Comparison of ENCODE assay signal across 8 cellular contexts in the genomic region with DNA sequence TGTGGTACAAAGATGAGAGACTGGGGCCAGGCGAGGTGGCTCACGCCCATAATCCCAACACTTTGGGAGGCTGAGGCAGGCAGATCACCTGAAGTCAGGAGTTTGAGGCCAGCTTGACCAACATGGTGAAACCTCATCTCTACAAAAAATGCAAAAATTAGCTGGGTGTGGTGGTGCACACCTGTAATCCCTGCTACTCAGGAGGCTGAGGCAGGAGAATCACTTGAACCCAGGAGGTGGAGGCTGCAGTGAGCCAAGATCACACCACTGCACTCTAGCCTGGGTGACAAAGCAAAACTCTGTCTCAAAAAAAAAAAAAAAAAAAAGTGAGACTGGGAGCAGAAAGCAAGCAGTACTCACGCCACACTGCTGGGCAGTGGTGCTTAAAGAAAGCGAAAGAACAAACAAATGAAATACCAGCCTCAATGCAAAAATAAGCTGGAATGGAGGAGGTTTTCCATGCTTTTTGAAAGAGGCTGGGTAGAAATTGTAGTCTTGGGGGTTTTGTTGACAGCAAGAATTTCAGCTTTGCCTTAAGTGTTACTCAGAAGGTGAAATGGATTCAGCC.
DNase-seq lines count a peak whose midpoint lies in the region; ATAC-seq and TF ChIP-seq lines count a peak whose summit lies in the region.
"Not testable (repeated sequence)": the region's sequence is repeated elsewhere in the genome, so short reads cannot be mapped to it uniquely, and the experiment has no call there.

No MANE protein-coding gene starts in this region.

- peak; percentile 47 for DNase-seq in DMS53 (lab: John Stamatoyannopoulos, UW)
- not testable (repeated sequence) for DNase-seq in activated T-helper 1 cell treated with anti-CD3 and anti-CD28 coated beads, Interleukin-12 subunit alpha, Interleukin-12 subunit beta, Interleukin-2, Interleukin-4 antibody, amounts not matched to agents 30 ng/mL and 10 ng/mL and 1 ng/mL, durations not matched to agents 14 hours and 24 hours and 36 hours (ENCODE audit: low spot score); dorsolateral prefrontal cortex; stimulated activated effector memory CD8-positive, alpha-beta T cell treated with anti-CD3 and anti-CD28 coated beads, Interleukin-12 subunit alpha, Interleukin-12 subunit beta, amount 100 ng/mL, for 72 hours (ENCODE audit: low spot score in 2 of 2); type B pancreatic cell (ENCODE audit: extremely low spot score, unreplicated experiment)
- DNase-seq in right lobe of liver: peak in 1 of 3 donors; percentile 29

- not testable (repeated sequence) for TF ChIP-seq CTCF in OCI-LY1 (IDR thresholded peaks at IDR 0.05; ENCODE audit: low read length); dorsolateral prefrontal cortex (IDR thresholded peaks at IDR 0.05 in 54 of 56, conservative IDR thresholded peaks at IDR 0.05 in 2 of 56; ENCODE audit: low read depth in 1 of 56, partially characterized antibody in 56 of 56); right lobe of liver (IDR thresholded peaks at IDR 0.05); neutrophil (IDR thresholded peaks at IDR 0.05); type B pancreatic cell (conservative IDR thresholded peaks at IDR 0.05)

- not testable (repeated sequence) for H3K4me3 Mint-ChIP-seq in activated T-helper 1 cell treated with anti-CD3 and anti-CD28 coated beads, Interleukin-12 subunit alpha, Interleukin-12 subunit beta, Interleukin-2, Interleukin-4 antibody, amounts not matched to agents 30 ng/mL and 10 ng/mL and 1 ng/mL, durations not matched to agents 14 hours and 24 hours and 36 hours; stimulated activated effector memory CD8-positive, alpha-beta T cell treated with anti-CD3 and anti-CD28 coated beads, Interleukin-12 subunit alpha, Interleukin-12 subunit beta, amount 100 ng/mL, for 72 hours
- H3K4me3 Mint-ChIP-seq in type B pancreatic cell: peak overlapping the region; percentile 14

- H4K20me1 ChIP-seq in OCI-LY1 (ENCODE audit: insufficient read depth, low read length): not testable (repeated sequence)

- not testable (repeated sequence) for H3K9me2 ChIP-seq in OCI-LY1 (ENCODE audit: low read depth, low read length)

- peak overlapping the region; percentile 62 for H3K4me2 ChIP-seq in OCI-LY1 (ENCODE audit: low read length)

- ATAC-seq in right lobe of liver; stimulated activated effector memory CD8-positive, alpha-beta T cell treated with anti-CD3 and anti-CD28 coated beads, Interleukin-12 subunit alpha, Interleukin-12 subunit beta, amount 100 ng/mL, for 72 hours: not testable (repeated sequence)

- H3K4me1 ChIP-seq in OCI-LY1 (ENCODE audit: insufficient read depth, low read length, severe bottlenecking) (peaks cover 72% of the 10 kb centered on the region), right lobe of liver (peaks cover 0 to 16% (median 5%) of the 10 kb centered on the region in 4 donors), neutrophil (ENCODE audit: control insufficient read depth in 1 of 2, insufficient read depth in 1 of 2, low read depth in 1 of 2, low read length in 1 of 2) (peaks cover 51 to 84% of the 10 kb centered on the region in 2 experiments)

- not testable (repeated sequence) for H3K36me3 ChIP-seq in OCI-LY1 (ENCODE audit: insufficient read depth, low read length); right lobe of liver; neutrophil

- H2AFZ ChIP-seq in OCI-LY1 (ENCODE audit: low read length): not testable (repeated sequence)

- peaks cover 68% of the 10 kb centered on the region for H3K4me1 Mint-ChIP-seq in activated T-helper 1 cell treated with anti-CD3 and anti-CD28 coated beads, Interleukin-12 subunit alpha, Interleukin-12 subunit beta, Interleukin-2, Interleukin-4 antibody, amounts not matched to agents 30 ng/mL and 10 ng/mL and 1 ng/mL, durations not matched to agents 14 hours and 24 hours and 36 hours (ENCODE audit: low read depth)
- H3K4me1 Mint-ChIP-seq in stimulated activated effector memory CD8-positive, alpha-beta T cell treated with anti-CD3 and anti-CD28 coated beads, Interleukin-12 subunit alpha, Interleukin-12 subunit beta, amount 100 ng/mL, for 72 hours: peaks cover 40% of the 10 kb centered on the region
- peaks cover 31% of the 10 kb centered on the region for H3K4me1 Mint-ChIP-seq in type B pancreatic cell (ENCODE audit: unreplicated experiment)

- H3K27ac Mint-ChIP-seq in activated T-helper 1 cell treated with anti-CD3 and anti-CD28 coated beads, Interleukin-12 subunit alpha, Interleukin-12 subunit beta, Interleukin-2, Interleukin-4 antibody, amounts not matched to agents 30 ng/mL and 10 ng/mL and 1 ng/mL, durations not matched to agents 14 hours and 24 hours and 36 hours: peak overlapping the region; percentile 59
- peak overlapping the region; percentile 82 for H3K27ac Mint-ChIP-seq in stimulated activated effector memory CD8-positive, alpha-beta T cell treated with anti-CD3 and anti-CD28 coated beads, Interleukin-12 subunit alpha, Interleukin-12 subunit beta, amount 100 ng/mL, for 72 hours
- peak overlapping the region; percentile 89 for H3K27ac Mint-ChIP-seq in type B pancreatic cell

- H3K27ac ChIP-seq in OCI-LY1 (ENCODE audit: low read depth, low read length, poor library complexity, severe bottlenecking) (peak overlapping the region; percentile 92), dorsolateral prefrontal cortex (peak overlapping the region in 33 of 59 donors; percentile 1 to 78 (median 52)), right lobe of liver (peak overlapping the region in 2 of 3 donors; percentile 16 to 65), neutrophil (peak overlapping the region; percentile 90)

- H3K9ac ChIP-seq in OCI-LY1 (ENCODE audit: low read length): peak overlapping the region; percentile 44

- H3K4me3 ChIP-seq in OCI-LY1 (ENCODE audit: low read depth, low read length, poor library complexity, severe bottlenecking): peak overlapping the region; percentile 15
- H3K4me3 ChIP-seq in dorsolateral prefrontal cortex; right lobe of liver; neutrophil (ENCODE audit: low read depth in 1 of 2, low read length in 1 of 2): not testable (repeated sequence)

- H3K9me3 ChIP-seq in OCI-LY1 (ENCODE audit: low read length); right lobe of liver; neutrophil: not testable (repeated sequence)

- not testable (repeated sequence) for H3K36me3 Mint-ChIP-seq in activated T-helper 1 cell treated with anti-CD3 and anti-CD28 coated beads, Interleukin-12 subunit alpha, Interleukin-12 subunit beta, Interleukin-2, Interleukin-4 antibody, amounts not matched to agents 30 ng/mL and 10 ng/mL and 1 ng/mL, durations not matched to agents 14 hours and 24 hours and 36 hours (ENCODE audit: low read depth); stimulated activated effector memory CD8-positive, alpha-beta T cell treated with anti-CD3 and anti-CD28 coated beads, Interleukin-12 subunit alpha, Interleukin-12 subunit beta, amount 100 ng/mL, for 72 hours; type B pancreatic cell

- intact Hi-C loops in activated T-helper 1 cell treated with anti-CD3 and anti-CD28 coated beads, Interleukin-12 subunit alpha, Interleukin-12 subunit beta, Interleukin-2, Interleukin-4 antibody, amounts not matched to agents 30 ng/mL and 10 ng/mL and 1 ng/mL, durations not matched to agents 14 hours and 24 hours and 36 hours (cut with micrococcal nuclease): loop anchor here (1.0 kb wide), 1 partner anchor 11 kb away; no protein-coding TSS in a partner anchor
- intact Hi-C loops in dorsolateral prefrontal cortex (cut with DNase I); right lobe of liver (cut with DNase I): not testable (repeated sequence)

- not testable (repeated sequence) for TF ChIP-seq POLR2A in right lobe of liver (IDR thresholded peaks at IDR 0.05)

- not testable (repeated sequence) for H3K9me3 Mint-ChIP-seq in activated T-helper 1 cell treated with anti-CD3 and anti-CD28 coated beads, Interleukin-12 subunit alpha, Interleukin-12 subunit beta, Interleukin-2, Interleukin-4 antibody, amounts not matched to agents 30 ng/mL and 10 ng/mL and 1 ng/mL, durations not matched to agents 14 hours and 24 hours and 36 hours; stimulated activated effector memory CD8-positive, alpha-beta T cell treated with anti-CD3 and anti-CD28 coated beads, Interleukin-12 subunit alpha, Interleukin-12 subunit beta, amount 100 ng/mL, for 72 hours; type B pancreatic cell

- WGBS in right lobe of liver (ENCODE audit: insufficient coverage, low coverage, low lambda C conversion rate, missing lambda C conversion rate): 91% methylated on average over 4 of the region's 4 CpGs

- not testable (repeated sequence) for H3K27me3 ChIP-seq in OCI-LY1 (ENCODE audit: insufficient read depth, low read length); dorsolateral prefrontal cortex; right lobe of liver; neutrophil

- H3K79me2 ChIP-seq in OCI-LY1 (ENCODE audit: insufficient read depth, low read length): not testable (repeated sequence)

- H3K27me3 Mint-ChIP-seq in activated T-helper 1 cell treated with anti-CD3 and anti-CD28 coated beads, Interleukin-12 subunit alpha, Interleukin-12 subunit beta, Interleukin-2, Interleukin-4 antibody, amounts not matched to agents 30 ng/mL and 10 ng/mL and 1 ng/mL, durations not matched to agents 14 hours and 24 hours and 36 hours (ENCODE audit: insufficient read depth); type B pancreatic cell: not testable (repeated sequence)

- H3F3A ChIP-seq in OCI-LY1 (ENCODE audit: insufficient read depth, low read length): not testable (repeated sequence)

Comparison
In these comparisons a context has a peak if more than half of its experiments do, and no peak if none do; other contexts are left out.
1. H3K27ac ChIP-seq: peak in every context shown above with its lines; median percentile 92 in OCI-LY1; 90 in neutrophil; 52 in dorsolateral prefrontal cortex; 40 in right lobe of liver.